ENCODE assay signal across 17 cellular contexts in genomic region chr13:46332772-46333171, GRCh38.
"Had no signal": no experiment of that assay in that cellular context is flagged by ENCODE, and none has a peak within 500 bp of the region (broad histone marks: within the 10 kb centered on the region; RNA-seq: fewer than 3 reads in every experiment).

No MANE protein-coding gene starts in this region.

- DNase-seq: activated CD8-positive, alpha-beta memory T cell treated with anti-CD3 and anti-CD28 coated beads, Interleukin-2, amount 50 U/mL, for 4 hours; activated CD8-positive, alpha-beta T cell treated with anti-CD3 and anti-CD28 coated beads for 36 hours; activated T-cell treated with anti-CD3 and anti-CD28 coated beads, Interleukin-2, amount 50 U/mL, for 72 hours; adrenal gland; effector CD8-positive, alpha-beta T cell; gastrocnemius medialis; kidney; left ventricle myocardium inferior; mesenchymal stem cell; posterior cingulate gyrus; stimulated activated CD4-positive, alpha-beta T cell treated with anti-CD3 and anti-CD28 coated beads, Interleukin-15, amount 100 ng/mL, for 24 hours; stimulated activated CD4-positive, alpha-beta T cell treated with anti-CD3 and anti-CD28 coated beads, Interleukin-4, amount 100 ng/mL, for 24 hours; tibial artery had no signal

- H3K9me3 ChIP-seq: adrenal gland, gastrocnemius medialis, vagina had no signal

- H3K4me3 Mint-ChIP-seq: activated CD8-positive, alpha-beta T cell treated with anti-CD3 and anti-CD28 coated beads for 36 hours had no signal

- H3K27me3 Mint-ChIP-seq: activated CD8-positive, alpha-beta T cell treated with anti-CD3 and anti-CD28 coated beads for 36 hours had no signal

- H3K27ac ChIP-seq: adrenal gland, coronary artery, epithelial cell of prostate, gastrocnemius medialis, left ventricle myocardium inferior, tibial artery, vagina had no signal

- H3K27me3 ChIP-seq: adrenal gland, gastrocnemius medialis, tibial artery, vagina had no signal

- ATAC-seq: activated CD4-positive, CD25-positive, alpha-beta regulatory T cell treated with anti-CD3 and anti-CD28 coated beads, Interleukin-2, amount 50 U/mL, for 24 hours; gastrocnemius medialis had no signal
